Comparison of ENCODE assay signal across 12 cellular contexts in genomic region chr17:50264263-50265113, GRCh38. TPM values are rescaled to one million over a fixed set of nuclear protein-coding genes. Genes with fewer than 3 reads are reported as not detected.
DNase-seq lines count a peak whose midpoint lies in the region; ATAC-seq and TF ChIP-seq lines count a peak whose summit lies in the region.
"Had no signal": no experiment of that assay in that cellular context is flagged by ENCODE, and none has a peak within 500 bp of the region (broad histone marks: within the 10 kb centered on the region; RNA-seq: fewer than 3 reads in every experiment).

No MANE protein-coding gene starts in this region.

- no peaks in the 10 kb centered on the region for H3K36me3 Mint-ChIP-seq in progenitor cell of endocrine pancreas (ENCODE audit: insufficient read depth)
- H3K36me3 Mint-ChIP-seq: naive thymus-derived CD8-positive, alpha-beta T cell had no signal

- DNase-seq in AG08395 (ENCODE audit: low spot score), result peak; percentile 79
- peak; percentile 46 for DNase-seq in brain microvascular endothelial cell
- peak; percentile 88 for DNase-seq in mesenteric fat pad (ENCODE audit: low spot score)
- DNase-seq in NCI-H1694 treated with DMSO at 0.1 percent for 48 hours (lab: John Stamatoyannopoulos, UW), result no peak
- DNase-seq in NCI-H446 (lab: John Stamatoyannopoulos, UW), result no peak
- no peak for DNase-seq in progenitor cell of endocrine pancreas (ENCODE audit: low spot score, unreplicated experiment)
- DNase-seq: caudate nucleus; naive thymus-derived CD8-positive, alpha-beta T cell had no signal

- POLR2A ChIA-PET in HEK293 (lab: Yijun Ruan, JAX), result interaction anchor here (0.6 kb wide), 1 partner anchor 60 kb away, joined by 3 read pairs; no protein-coding TSS in a partner anchor

- no peak overlapping the region for H3K27ac ChIP-seq in HEK293 (ENCODE audit: extremely low read depth, low read depth, low read length)
- no peak overlapping the region for H3K27ac ChIP-seq in brain microvascular endothelial cell
- H3K27ac ChIP-seq: BLaER1 had no signal

- no peak overlapping the region for H3K4me3 Mint-ChIP-seq in progenitor cell of endocrine pancreas (ENCODE audit: low read depth)
- H3K4me3 Mint-ChIP-seq: naive thymus-derived CD8-positive, alpha-beta T cell had no signal

- H3K36me3 ChIP-seq in HEK293 (ENCODE audit: control insufficient read depth in 2 of 2, insufficient read depth in 1 of 2, low read length in 2 of 2), result no peaks in the 10 kb centered on the region
- no peaks in the 10 kb centered on the region for H3K36me3 ChIP-seq in brain microvascular endothelial cell (replicated peaks)
- H3K36me3 ChIP-seq: BLaER1 had no signal

- H3K9me3 Mint-ChIP-seq in progenitor cell of endocrine pancreas (ENCODE audit: low read depth), result no peaks in the 10 kb centered on the region
- H3K9me3 Mint-ChIP-seq: naive thymus-derived CD8-positive, alpha-beta T cell had no signal

- H3K27me3 Mint-ChIP-seq in progenitor cell of endocrine pancreas, result peaks cover 47% of the 10 kb centered on the region

- no peaks in the 10 kb centered on the region for H3K27me3 ChIP-seq in brain microvascular endothelial cell (replicated peaks)
- H3K27me3 ChIP-seq: BLaER1 had no signal

- peaks cover 4% of the 10 kb centered on the region for H3K4me1 Mint-ChIP-seq in progenitor cell of endocrine pancreas (ENCODE audit: low read depth)
- H3K4me1 Mint-ChIP-seq: naive thymus-derived CD8-positive, alpha-beta T cell had no signal

- no peaks in the 10 kb centered on the region for H3K9me3 ChIP-seq in HEK293 (ENCODE audit: control insufficient read depth, insufficient read depth, low read depth, low read length)
- H3K9me3 ChIP-seq: BLaER1 had no signal

- TF ChIP-seq CTCF in HEK293 (tag by site-specific recombination; IDR thresholded peaks at IDR 0.05) (no peak), brain microvascular endothelial cell (IDR thresholded peaks at IDR 0.05; ENCODE audit: low read depth, low read length, missing control alignments) (no peak), progenitor cell of endocrine pancreas (IDR thresholded peaks at IDR 0.05; ENCODE audit: unreplicated experiment) (no peak)

- H3K4me3 ChIP-seq in HEK293 (ENCODE audit: low read depth, low read length), result no peak overlapping the region
- H3K4me3 ChIP-seq in brain microvascular endothelial cell (ENCODE audit: low read depth, low read length), result peak overlapping the region; percentile 29
- H3K4me3 ChIP-seq: BLaER1 had no signal

- H3K27ac Mint-ChIP-seq in progenitor cell of endocrine pancreas, result no peak overlapping the region

- no peak for ATAC-seq in HG03442 (IDR thresholded peaks at IDR 0.05; ENCODE audit: unreplicated experiment)
- ATAC-seq: naive thymus-derived CD8-positive, alpha-beta T cell had no signal

- CTCF ChIA-PET in HEK293 (lab: Yijun Ruan, JAX), result interaction anchor here (1.0 to 21.9 kb wide), 4 partner anchors 9 to 95 kb away, joined by 5 to 487 read pairs (median 134); partner anchors contain the start of genes COL1A1 and TMEM92

- peaks cover 12% of the 10 kb centered on the region for H3K4me1 ChIP-seq in HEK293 (ENCODE audit: control insufficient read depth, insufficient read depth, low read length)

- in situ Hi-C loops in brain microvascular endothelial cell (cut with HindIII; ENCODE audit: low pct_ligation_motif_present, low sequenced_read_pairs), result loop anchor here (5.0 kb wide), 1 partner anchor 62 kb away; the partner anchor contains the start of gene COL1A1

TF ChIP-seq in HEK293, 187 proteins besides CTCF, POLR2A, EP300 and RAD21:
- no peak for TF ChIP-seq IKZF3 (tag by site-specific recombination; IDR thresholded peaks at IDR 0.05)
- peak; percentile 78 for TF ChIP-seq ZIC2 (tag by site-specific recombination; IDR thresholded peaks at IDR 0.05)

RNA-seq across cellular contexts. Expression of gene TMEM92, which starts 9.8 kb away (rescaled TPM):
- total RNA-seq in mesenteric fat pad (not detected), progenitor cell of endocrine pancreas (7.4 and 7.6 TPM in 2 replicates)
- total RNA-seq: activated CD8-positive, alpha-beta memory T cell treated with anti-CD3 and anti-CD28 coated beads for 36 hours; naive thymus-derived CD8-positive, alpha-beta T cell had no signal

Comparison
In these comparisons a context has a peak if more than half of its experiments do, and no peak if none do; other contexts are left out.
1. DNase-seq: peak in AG08395 (single experiment), brain microvascular endothelial cell (single experiment) and mesenteric fat pad (single experiment); none in NCI-H1694 treated with DMSO at 0.1 percent for 48 hours (single experiment), NCI-H446 (0 of 2) and progenitor cell of endocrine pancreas (single experiment).